Comparison of ENCODE assay signal across 36 cellular contexts in the genomic region with DNA sequence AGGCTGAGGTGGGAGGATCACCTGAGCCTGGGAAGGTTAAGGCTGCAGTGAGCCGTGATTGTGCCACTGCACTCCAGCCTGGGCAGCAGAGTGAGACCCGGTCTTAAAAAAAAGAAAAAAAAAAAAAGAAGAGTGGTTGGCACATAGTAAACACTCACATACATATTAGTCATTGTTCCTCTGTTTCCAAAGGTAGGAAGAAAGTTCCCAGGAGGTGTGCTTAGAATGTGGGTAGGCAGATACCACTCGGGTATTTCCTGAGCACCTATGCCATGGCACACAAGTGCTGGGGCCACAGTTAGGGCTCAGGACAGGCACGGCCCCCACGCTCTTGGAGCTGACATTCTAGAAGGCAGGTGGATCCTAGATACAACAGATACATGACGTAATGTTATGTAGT. TPM values are rescaled to one million over a fixed set of nuclear protein-coding genes. Genes with fewer than 3 reads are reported as not detected.
DNase-seq lines count a peak whose midpoint lies in the region; TF ChIP-seq lines count a peak whose summit lies in the region.
"Had no signal": no experiment of that assay in that cellular context is flagged by ENCODE, and none has a peak within 500 bp of the region (broad histone marks: within the 10 kb centered on the region; RNA-seq: fewer than 3 reads in every experiment).

No MANE protein-coding gene starts in this region.

- H3K27ac ChIP-seq in HEK293 (ENCODE audit: extremely low read depth, low read depth, low read length) = 0 out of 2 replicates have a peak overlapping the region, but pooled peaks have one; percentile 31
- peak overlapping the region; percentile 56 for H3K27ac ChIP-seq in SU-DHL-6 (ENCODE audit: low read depth, low read length)
- H3K27ac ChIP-seq: ascending aorta; BLaER1 treated with 17β-estradiol and CSF1 and Interleukin-3, amounts not matched to agents 10 nM and 100 nM; coronary artery; left ventricle myocardium inferior; prostate gland had no signal

- H3K36me3 Mint-ChIP-seq in activated naive CD4-positive, alpha-beta T cell treated with anti-CD3 and anti-CD28 coated beads for 36 hours (ENCODE audit: low read depth) = peaks cover 5% of the 10 kb centered on the region
- H3K36me3 Mint-ChIP-seq: WTC11 had no signal

- H3K36me3 ChIP-seq in HEK293 (ENCODE audit: control insufficient read depth in 2 of 2, insufficient read depth in 1 of 2, low read length in 2 of 2) = peaks cover 0 to 4% of the 10 kb centered on the region in 2 experiments; a peak in 1 of 3 replicates
- H3K36me3 ChIP-seq in SU-DHL-6 (ENCODE audit: low read length) = no peaks in the 10 kb centered on the region
- H3K36me3 ChIP-seq: ascending aorta, left ventricle myocardium inferior, prostate gland, upper lobe of left lung had no signal

- DNase-seq in epithelial cell of esophagus (ENCODE audit: low read depth) (peak; percentile 60), renal cortical epithelial cell (ENCODE audit: low read depth) (peak; percentile 82), NCI-H774 (lab: John Stamatoyannopoulos, UW) (no peak), globus pallidus (ENCODE audit: low spot score) (no peak)
- DNase-seq in activated naive CD4-positive, alpha-beta T cell treated with anti-CD3 and anti-CD28 coated beads for 36 hours = no peak
- DNase-seq in stimulated activated CD4-positive, alpha-beta T cell treated with anti-CD3 and anti-CD28 coated beads, Interleukin-2, amount 100 ng/mL, for 48 hours = no peak
- DNase-seq: activated CD4-positive, alpha-beta T cell treated with anti-CD3 and anti-CD28 coated beads, Interleukin-2, amount 10 ng/mL, durations not matched to agents 7 days and 5 days; activated gamma-delta T cell treated with Interleukin-2 at 50 U/mL for 16 hours; activated T-cell treated with anti-CD3 and anti-CD28 coated beads, Interleukin-2, amount 50 U/mL, for 4 hours; DND-41; effector memory CD8-positive, alpha-beta T cell; erythroblast; GF-D8; HFFc6; KG1; left ventricle myocardium inferior; MG63; midbrain; naive thymus-derived CD4-positive, alpha-beta T cell; NCI-H1105 treated with DMSO at 0.1 percent for 48 hours; NCI-H2029; NCI-H524 treated with DMSO at 0.1 percent for 48 hours; NK-92 treated with Interleukin-12 subunit alpha and Interleukin-12 subunit beta, amount 100 ng/mL, for 24 hours; stimulated activated CD4-positive, alpha-beta T cell treated with anti-CD3 and anti-CD28 coated beads, Interleukin-4, amount 100 ng/mL, for 24 hours; T1000 had no signal

- H3K4me1 ChIP-seq in HEK293 (ENCODE audit: control insufficient read depth, insufficient read depth, low read length) = peaks cover 4% of the 10 kb centered on the region
- H3K4me1 ChIP-seq: ascending aorta, left ventricle myocardium inferior, prostate gland had no signal

- CTCF ChIA-PET in HEK293 (lab: Yijun Ruan, JAX) = no interaction called here
- CTCF ChIA-PET in activated naive CD4-positive, alpha-beta T cell treated with anti-CD3 and anti-CD28 coated beads for 36 hours (lab: Charles Lee) = no interaction called here

- H3K9me3 ChIP-seq in HEK293 (ENCODE audit: control insufficient read depth, insufficient read depth, low read depth, low read length) (no peaks in the 10 kb centered on the region), SU-DHL-6 (ENCODE audit: insufficient read depth, low read length) (no peaks in the 10 kb centered on the region)
- H3K9me3 ChIP-seq: ascending aorta, left ventricle myocardium inferior, MG63, prostate gland, upper lobe of left lung had no signal

- H3K4me3 Mint-ChIP-seq in activated naive CD4-positive, alpha-beta T cell treated with anti-CD3 and anti-CD28 coated beads for 36 hours = no peak overlapping the region
- H3K4me3 Mint-ChIP-seq: activated CD4-positive, alpha-beta T cell treated with anti-CD3 and anti-CD28 coated beads, Interleukin-2, amount 10 ng/mL, durations not matched to agents 7 days and 5 days; activated T-cell treated with anti-CD3 and anti-CD28 coated beads, Interleukin-2, amount 50 U/mL, for 4 hours; effector memory CD8-positive, alpha-beta T cell; GM23338; HFFc6; naive thymus-derived CD4-positive, alpha-beta T cell; WTC11 had no signal

- no peaks in the 10 kb centered on the region for H4K20me1 ChIP-seq in SU-DHL-6 (ENCODE audit: low read depth, low read length)

- H3K9me2 ChIP-seq in SU-DHL-6 (replicated peaks; ENCODE audit: insufficient read depth, low read length) = no peaks in the 10 kb centered on the region

- H3K4me2 ChIP-seq in SU-DHL-6 (ENCODE audit: low read depth, low read length, poor library complexity, severe bottlenecking) = no peak overlapping the region
- H3K4me2 ChIP-seq: BLaER1 treated with 17β-estradiol and CSF1 and Interleukin-3, amounts not matched to agents 10 nM and 100 nM; GM23338 had no signal

- H3K79me2 ChIP-seq in SU-DHL-6 (ENCODE audit: insufficient read depth, low read length) = peaks cover 97% of the 10 kb centered on the region

- no peak overlapping the region for H3K9ac ChIP-seq in SU-DHL-6 (ENCODE audit: low read length)
- H3K9ac ChIP-seq: BLaER1 treated with 17β-estradiol and CSF1 and Interleukin-3, amounts not matched to agents 10 nM and 100 nM had no signal

- H3K27ac Mint-ChIP-seq in activated naive CD4-positive, alpha-beta T cell treated with anti-CD3 and anti-CD28 coated beads for 36 hours = no peak overlapping the region
- H3K27ac Mint-ChIP-seq: activated CD4-positive, alpha-beta T cell treated with anti-CD3 and anti-CD28 coated beads, Interleukin-2, amount 10 ng/mL, durations not matched to agents 7 days and 5 days; effector memory CD8-positive, alpha-beta T cell; GM23338; HFFc6; naive thymus-derived CD4-positive, alpha-beta T cell had no signal

- POLR2A ChIA-PET in HEK293 (lab: Yijun Ruan, JAX) = no interaction called here

- TF ChIP-seq CTCF in HEK293 (tag by site-specific recombination; IDR thresholded peaks at IDR 0.05) (no peak), SU-DHL-6 (IDR thresholded peaks at IDR 0.05; ENCODE audit: insufficient read depth, low read length, poor library complexity, severe bottlenecking) (no peak), epithelial cell of esophagus (IDR thresholded peaks at IDR 0.05; ENCODE audit: insufficient read depth, low read depth, low read length, missing control alignments) (no peak)

- no peaks in the 10 kb centered on the region for H3K4me1 Mint-ChIP-seq in activated naive CD4-positive, alpha-beta T cell treated with anti-CD3 and anti-CD28 coated beads for 36 hours (ENCODE audit: low read depth)
- H3K4me1 Mint-ChIP-seq: activated CD4-positive, alpha-beta T cell treated with anti-CD3 and anti-CD28 coated beads, Interleukin-2, amount 10 ng/mL, durations not matched to agents 7 days and 5 days had no signal

- H3F3A ChIP-seq in SU-DHL-6 (ENCODE audit: insufficient read depth) = peaks cover 25% of the 10 kb centered on the region

- H3K27me3 Mint-ChIP-seq in activated naive CD4-positive, alpha-beta T cell treated with anti-CD3 and anti-CD28 coated beads for 36 hours (ENCODE audit: low read depth) = no peaks in the 10 kb centered on the region
- H3K27me3 Mint-ChIP-seq: activated CD4-positive, alpha-beta T cell treated with anti-CD3 and anti-CD28 coated beads, Interleukin-2, amount 10 ng/mL, durations not matched to agents 7 days and 5 days; effector memory CD8-positive, alpha-beta T cell; naive thymus-derived CD4-positive, alpha-beta T cell had no signal

- no peaks in the 10 kb centered on the region for H3K27me3 ChIP-seq in SU-DHL-6 (ENCODE audit: low read length)
- H3K27me3 ChIP-seq: ascending aorta; BLaER1 treated with 17β-estradiol and CSF1 and Interleukin-3, amounts not matched to agents 10 nM and 100 nM; MG63; upper lobe of left lung had no signal

- peaks cover 2% of the 10 kb centered on the region for H3K9me3 Mint-ChIP-seq in activated naive CD4-positive, alpha-beta T cell treated with anti-CD3 and anti-CD28 coated beads for 36 hours
- H3K9me3 Mint-ChIP-seq: activated T-cell treated with anti-CD3 and anti-CD28 coated beads, Interleukin-2, amount 50 U/mL, for 4 hours; effector memory CD8-positive, alpha-beta T cell; GM23338; HFFc6; WTC11 had no signal

- H3K4me3 ChIP-seq in HEK293 (ENCODE audit: low read depth, low read length) = no peak overlapping the region
- H3K4me3 ChIP-seq in SU-DHL-6 (ENCODE audit: insufficient read depth, low read length, poor library complexity, severe bottlenecking) = no peak overlapping the region
- H3K4me3 ChIP-seq in epithelial cell of esophagus (ENCODE audit: low read length) = no peak overlapping the region
- H3K4me3 ChIP-seq: ascending aorta; BLaER1 treated with 17β-estradiol and CSF1 and Interleukin-3, amounts not matched to agents 10 nM and 100 nM; coronary artery; GM23338; left ventricle myocardium inferior; MG63; prostate gland; upper lobe of left lung had no signal

- intact Hi-C loops in activated naive CD4-positive, alpha-beta T cell treated with anti-CD3 and anti-CD28 coated beads for 36 hours (cut with micrococcal nuclease) = no loop called here

- no peak overlapping the region for H2AFZ ChIP-seq in SU-DHL-6 (ENCODE audit: low read depth, low read length, severe bottlenecking)
- H2AFZ ChIP-seq: GM23338 had no signal

TF ChIP-seq in HEK293, 187 proteins besides CTCF, POLR2A, EP300 and RAD21:
- no peak for TF ChIP-seq ZSCAN16 (tag by site-specific recombination; IDR thresholded peaks at IDR 0.05)
- TF ChIP-seq, protein P1, sequence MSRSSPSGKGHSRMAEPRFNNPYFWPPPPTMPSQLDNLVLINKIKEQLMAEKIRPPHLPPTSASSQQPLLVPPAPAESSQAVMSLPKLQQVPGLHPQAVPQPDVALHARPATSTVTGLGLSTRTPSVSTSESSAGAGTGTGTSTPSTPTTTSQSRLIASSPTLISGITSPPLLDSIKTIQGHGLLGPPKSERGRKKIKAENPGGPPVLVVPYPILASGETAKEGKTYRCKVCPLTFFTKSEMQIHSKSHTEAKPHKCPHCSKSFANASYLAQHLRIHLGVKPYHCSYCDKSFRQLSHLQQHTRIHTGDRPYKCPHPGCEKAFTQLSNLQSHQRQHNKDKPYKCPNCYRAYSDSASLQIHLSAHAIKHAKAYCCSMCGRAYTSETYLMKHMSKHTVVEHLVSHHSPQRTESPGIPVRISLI (tag by site-specific recombination; IDR thresholded peaks at IDR 0.05) = 0 out of 2 replicates have a peak, but pooled peaks have one; percentile 14

RNA-seq across cellular contexts. Expression of a gene that starts 41.4 kb away (rescaled TPM):
- 40.3 and 77.2 TPM in 2 replicates for total RNA-seq in renal cortical epithelial cell
- total RNA-seq in activated naive CD4-positive, alpha-beta T cell treated with anti-CD3 and anti-CD28 coated beads for 36 hours = 10 to 100 TPM in 1 of 2 experiments, 1 to 10 TPM in 1; 8.1 to 10.4 TPM

RNA-seq across cellular contexts. Expression of a gene that starts 42.0 kb away (rescaled TPM):
- total RNA-seq in renal cortical epithelial cell = not detected in 2 replicates
- total RNA-seq in activated naive CD4-positive, alpha-beta T cell treated with anti-CD3 and anti-CD28 coated beads for 36 hours = not detected
- total RNA-seq: activated CD4-positive, alpha-beta T cell treated with anti-CD3 and anti-CD28 coated beads, Interleukin-2, amount 10 ng/mL, durations not matched to agents 7 days and 5 days; activated T-cell treated with anti-CD3 and anti-CD28 coated beads, Interleukin-2, amount 50 U/mL, for 4 hours; ascending aorta; GM23338; HFFc6; HT-29; left ventricle myocardium inferior; naive thymus-derived CD4-positive, alpha-beta T cell; subcutaneous adipose tissue; upper lobe of left lung; WTC11 had no signal

Comparison
In these comparisons a context has a peak if more than half of its experiments do, and no peak if none do; other contexts are left out.
1. DNase-seq: peak in epithelial cell of esophagus (single experiment) and renal cortical epithelial cell (single experiment); none in activated naive CD4-positive, alpha-beta T cell treated with anti-CD3 and anti-CD28 coated beads for 36 hours (single experiment), stimulated activated CD4-positive, alpha-beta T cell treated with anti-CD3 and anti-CD28 coated beads, Interleukin-2, amount 100 ng/mL, for 48 hours (0 of 2), NCI-H774 (single experiment) and globus pallidus (single experiment).